7 cellular contexts compared by ENCODE assay signal in the genomic region with DNA sequence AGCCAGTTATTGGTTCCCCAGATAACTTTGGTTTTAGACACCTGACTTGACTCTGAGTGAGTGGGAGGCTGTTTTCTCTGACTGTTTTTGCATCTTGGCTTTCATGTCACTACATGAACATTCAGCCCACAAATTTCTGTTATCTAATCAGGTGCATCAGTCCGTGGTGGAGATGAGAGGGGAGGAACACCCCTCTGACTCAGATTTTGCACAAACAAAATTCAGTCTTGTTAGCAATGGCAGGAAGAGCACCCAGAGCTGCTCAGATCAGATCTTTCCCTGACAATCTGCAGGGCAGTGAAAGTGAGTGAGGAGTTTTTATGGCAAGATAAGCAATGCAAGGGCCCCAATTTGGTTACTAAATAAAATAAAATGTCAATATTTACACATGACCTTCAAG.
DNase-seq lines count a peak whose midpoint lies in the region; ATAC-seq and TF ChIP-seq lines count a peak whose summit lies in the region.
"Not testable (repeated sequence)": the region's sequence is repeated elsewhere in the genome, so short reads cannot be mapped to it uniquely, and the experiment has no call there.

No MANE protein-coding gene starts in this region.

- not testable (repeated sequence) for H3K4me3 Mint-ChIP-seq in CD4-positive, alpha-beta T cell; activated CD4-positive, alpha-beta T cell treated with anti-CD3 and anti-CD28 coated beads for 36 hours; activated T-helper 17 cell treated with anti-CD3 and anti-CD28 coated beads, Interleukin-2, amount 50 U/mL, for 72 hours; effector memory CD8-positive, alpha-beta T cell; stimulated activated effector memory CD8-positive, alpha-beta T cell treated with anti-CD3 and anti-CD28 coated beads, Interleukin-12 subunit alpha, Interleukin-12 subunit beta, amount 100 ng/mL, for 72 hours

- H3K36me3 Mint-ChIP-seq in CD4-positive, alpha-beta T cell (ENCODE audit: low read depth); activated CD4-positive, alpha-beta T cell treated with anti-CD3 and anti-CD28 coated beads for 36 hours (ENCODE audit: low read depth); activated T-helper 17 cell treated with anti-CD3 and anti-CD28 coated beads, Interleukin-2, amount 50 U/mL, for 72 hours (ENCODE audit: low read depth); effector memory CD8-positive, alpha-beta T cell (ENCODE audit: insufficient read depth); stimulated activated effector memory CD8-positive, alpha-beta T cell treated with anti-CD3 and anti-CD28 coated beads, Interleukin-12 subunit alpha, Interleukin-12 subunit beta, amount 100 ng/mL, for 72 hours: not testable (repeated sequence)

- POLR2A ChIA-PET in CD4-positive, alpha-beta T cell (lab: Charles Lee); activated CD4-positive, alpha-beta T cell treated with anti-CD3 and anti-CD28 coated beads for 36 hours (lab: Charles Lee): not testable (repeated sequence)

- H3K27ac Mint-ChIP-seq in CD4-positive, alpha-beta T cell; activated CD4-positive, alpha-beta T cell treated with anti-CD3 and anti-CD28 coated beads for 36 hours; activated T-helper 17 cell treated with anti-CD3 and anti-CD28 coated beads, Interleukin-2, amount 50 U/mL, for 72 hours; effector memory CD8-positive, alpha-beta T cell; stimulated activated effector memory CD8-positive, alpha-beta T cell treated with anti-CD3 and anti-CD28 coated beads, Interleukin-12 subunit alpha, Interleukin-12 subunit beta, amount 100 ng/mL, for 72 hours: not testable (repeated sequence)

- H3K27me3 Mint-ChIP-seq in CD4-positive, alpha-beta T cell; activated CD4-positive, alpha-beta T cell treated with anti-CD3 and anti-CD28 coated beads for 36 hours; activated T-helper 17 cell treated with anti-CD3 and anti-CD28 coated beads, Interleukin-2, amount 50 U/mL, for 72 hours; effector memory CD8-positive, alpha-beta T cell: not testable (repeated sequence)

- ATAC-seq in CD4-positive, alpha-beta T cell (ENCODE audit: poor library complexity), result peak; percentile 92
- ATAC-seq in HG02852 (IDR thresholded peaks at IDR 0.05; ENCODE audit: unreplicated experiment), result peak; percentile 76
- ATAC-seq in HG03565 (IDR thresholded peaks at IDR 0.05; ENCODE audit: unreplicated experiment), result peak; percentile 60
- peak; percentile 76 for ATAC-seq in activated CD4-positive, alpha-beta T cell treated with anti-CD3 and anti-CD28 coated beads for 36 hours
- ATAC-seq in activated T-helper 17 cell treated with anti-CD3 and anti-CD28 coated beads, Interleukin-2, amount 50 U/mL, for 72 hours (replicated peaks), result peak; percentile 66
- ATAC-seq in effector memory CD8-positive, alpha-beta T cell (replicated peaks), result peak; percentile 32
- peak; percentile 51 for ATAC-seq in stimulated activated effector memory CD8-positive, alpha-beta T cell treated with anti-CD3 and anti-CD28 coated beads, Interleukin-12 subunit alpha, Interleukin-12 subunit beta, amount 100 ng/mL, for 72 hours

- intact Hi-C loops in CD4-positive, alpha-beta T cell (cut with DNase I, micrococcal nuclease); activated CD4-positive, alpha-beta T cell treated with anti-CD3 and anti-CD28 coated beads for 36 hours (cut with DNase I, micrococcal nuclease): not testable (repeated sequence)

- not testable (repeated sequence) for H3K27ac ChIP-seq in CD4-positive, alpha-beta T cell (ENCODE audit: low read depth, low read length)

- not testable (repeated sequence) for DNase-seq in CD4-positive, alpha-beta T cell; activated CD4-positive, alpha-beta T cell treated with anti-CD3 and anti-CD28 coated beads for 36 hours; effector memory CD8-positive, alpha-beta T cell; stimulated activated effector memory CD8-positive, alpha-beta T cell treated with anti-CD3 and anti-CD28 coated beads, Interleukin-12 subunit alpha, Interleukin-12 subunit beta, amount 100 ng/mL, for 72 hours (ENCODE audit: low spot score in 2 of 2)

- H3K4me1 Mint-ChIP-seq in CD4-positive, alpha-beta T cell (ENCODE audit: low read depth); activated CD4-positive, alpha-beta T cell treated with anti-CD3 and anti-CD28 coated beads for 36 hours; activated T-helper 17 cell treated with anti-CD3 and anti-CD28 coated beads, Interleukin-2, amount 50 U/mL, for 72 hours; effector memory CD8-positive, alpha-beta T cell (ENCODE audit: low read depth in 2 of 2); stimulated activated effector memory CD8-positive, alpha-beta T cell treated with anti-CD3 and anti-CD28 coated beads, Interleukin-12 subunit alpha, Interleukin-12 subunit beta, amount 100 ng/mL, for 72 hours: not testable (repeated sequence)

- not testable (repeated sequence) for H3K9me3 Mint-ChIP-seq in CD4-positive, alpha-beta T cell; activated CD4-positive, alpha-beta T cell treated with anti-CD3 and anti-CD28 coated beads for 36 hours (ENCODE audit: low read depth); activated T-helper 17 cell treated with anti-CD3 and anti-CD28 coated beads, Interleukin-2, amount 50 U/mL, for 72 hours; effector memory CD8-positive, alpha-beta T cell; stimulated activated effector memory CD8-positive, alpha-beta T cell treated with anti-CD3 and anti-CD28 coated beads, Interleukin-12 subunit alpha, Interleukin-12 subunit beta, amount 100 ng/mL, for 72 hours

- not testable (repeated sequence) for TF ChIP-seq CTCF in CD4-positive, alpha-beta T cell (IDR thresholded peaks at IDR 0.05)

- not testable (repeated sequence) for H3K9me3 ChIP-seq in CD4-positive, alpha-beta T cell (ENCODE audit: control insufficient read depth, low read length)

- CTCF ChIA-PET in CD4-positive, alpha-beta T cell (lab: Charles Lee); activated CD4-positive, alpha-beta T cell treated with anti-CD3 and anti-CD28 coated beads for 36 hours (lab: Charles Lee): not testable (repeated sequence)

- H3K27me3 ChIP-seq in CD4-positive, alpha-beta T cell (ENCODE audit: control insufficient read depth, insufficient read depth, low read length), result not testable (repeated sequence)

Comparison
In these comparisons a context has a peak if more than half of its experiments do, and no peak if none do; other contexts are left out.
1. ATAC-seq: peak in every context shown above with its lines; median percentile 92 in CD4-positive, alpha-beta T cell; 76 in HG02852; 76 in activated CD4-positive, alpha-beta T cell treated with anti-CD3 and anti-CD28 coated beads for 36 hours; 66 in activated T-helper 17 cell treated with anti-CD3 and anti-CD28 coated beads, Interleukin-2, amount 50 U/mL, for 72 hours; 60 in HG03565; 51 in stimulated activated effector memory CD8-positive, alpha-beta T cell treated with anti-CD3 and anti-CD28 coated beads, Interleukin-12 subunit alpha, Interleukin-12 subunit beta, amount 100 ng/mL, for 72 hours; 32 in effector memory CD8-positive, alpha-beta T cell.